In genomic region chr16:17845031-17845430, GRCh38 we compare ENCODE assay signal across 26 cellular contexts.
"Had no signal": no experiment of that assay in that cellular context is flagged by ENCODE, and none has a peak within 500 bp of the region (broad histone marks: within the 10 kb centered on the region; RNA-seq: fewer than 3 reads in every experiment).

No MANE protein-coding gene starts in this region.

- H3K4me3 ChIP-seq: left lung, lower lobe of right lung, pancreas, psoas muscle, skin epidermis, stomach, testis, thyroid gland, upper lobe of right lung had no signal

- H3K27ac ChIP-seq: left lung, lower lobe of right lung, pancreas, psoas muscle, skin epidermis, stomach, testis, thyroid gland, upper lobe of right lung had no signal

- H3K36me3 ChIP-seq: left lung, lower lobe of right lung, pancreas, stomach, thyroid gland, upper lobe of right lung had no signal

- H3K27me3 ChIP-seq: pancreas, testis, thyroid gland, upper lobe of right lung had no signal

- H3K9me3 ChIP-seq: left lung, lower lobe of right lung, pancreas, psoas muscle, stomach, testis, thyroid gland, upper lobe of right lung had no signal

- H3K4me1 Mint-ChIP-seq: immature natural killer cell; nephron; stimulated activated naive B cell treated with anti-CD40 and anti-IgM and Interleukin-4, amounts not matched to agents 10 μg/mL and 1 μg/mL and 100 μg/mL, for 72 hours had no signal

- H3K27ac Mint-ChIP-seq: immature natural killer cell; naive thymus-derived CD8-positive, alpha-beta T cell; nephron; stimulated activated naive B cell treated with anti-CD40 and anti-IgM and Interleukin-4, amounts not matched to agents 10 μg/mL and 1 μg/mL and 100 μg/mL, for 72 hours had no signal

- H3K36me3 Mint-ChIP-seq: immature natural killer cell; naive thymus-derived CD8-positive, alpha-beta T cell; stimulated activated naive B cell treated with anti-CD40 and anti-IgM and Interleukin-4, amounts not matched to agents 10 μg/mL and 1 μg/mL and 100 μg/mL, for 72 hours had no signal

- H3K4me3 Mint-ChIP-seq: immature natural killer cell; naive thymus-derived CD8-positive, alpha-beta T cell; nephron; neural crest cell; stimulated activated naive B cell treated with anti-CD40 and anti-IgM and Interleukin-4, amounts not matched to agents 10 μg/mL and 1 μg/mL and 100 μg/mL, for 72 hours had no signal

- ATAC-seq: left colon; left lung; lower lobe of right lung; naive thymus-derived CD8-positive, alpha-beta T cell; pancreas; psoas muscle; right cardiac atrium; sciatic nerve; stimulated activated naive B cell treated with anti-CD40 and anti-IgM and Interleukin-4, amounts not matched to agents 10 μg/mL and 1 μg/mL and 100 μg/mL, for 72 hours; stimulated activated naive CD8-positive, alpha-beta T cell treated with anti-CD3 and anti-CD28 coated beads, Interleukin-15, Interleukin-2, amounts not matched to agents 100 U/mL and 50 U/mL, for 24 hours; upper lobe of right lung had no signal

- H3K4me1 ChIP-seq: left lung, lower lobe of right lung, pancreas, psoas muscle, stomach, testis, thyroid gland, upper lobe of right lung had no signal

- H3K9me3 Mint-ChIP-seq: immature natural killer cell; nephron; neural crest cell; stimulated activated naive B cell treated with anti-CD40 and anti-IgM and Interleukin-4, amounts not matched to agents 10 μg/mL and 1 μg/mL and 100 μg/mL, for 72 hours had no signal

- DNase-seq: immature natural killer cell; kidney; left colon; left lung; lower lobe of right lung; mammary epithelial cell; mesenchymal stem cell; naive thymus-derived CD8-positive, alpha-beta T cell; pancreas; psoas muscle; right cardiac atrium; stimulated activated CD4-positive, alpha-beta T cell treated with anti-CD3 and anti-CD28 coated beads, Interleukin-12 subunit alpha, Interleukin-12 subunit beta, amount 100 ng/mL, for 4 hours; stimulated activated CD4-positive, alpha-beta T cell treated with anti-CD3 and anti-CD28 coated beads, Interleukin-15, amount 100 ng/mL, for 24 hours; stimulated activated CD4-positive, alpha-beta T cell treated with anti-CD3 and anti-CD28 coated beads, Interleukin-2, amount 100 ng/mL, for 24 hours; stimulated activated CD4-positive, alpha-beta T cell treated with anti-CD3 and anti-CD28 coated beads, Interleukin-4, amount 100 ng/mL, for 1 hour; stimulated activated naive B cell treated with anti-CD40 and anti-IgM and Interleukin-4, amounts not matched to agents 10 μg/mL and 1 μg/mL and 100 μg/mL, for 72 hours; stimulated activated naive CD8-positive, alpha-beta T cell treated with anti-CD3 and anti-CD28 coated beads, Interleukin-15, Interleukin-2, amounts not matched to agents 100 U/mL and 50 U/mL, for 24 hours; stomach; testis; thyroid gland; trophoblast cell; upper lobe of right lung had no signal
